In genomic region chr7:92963599-92963998, GRCh38 we compare ENCODE assay signal across 16 cellular contexts.
DNase-seq lines count a peak whose midpoint lies in the region; ATAC-seq and TF ChIP-seq lines count a peak whose summit lies in the region.
"Had no signal": no experiment of that assay in that cellular context is flagged by ENCODE, and none has a peak within 500 bp of the region (broad histone marks: within the 10 kb centered on the region; RNA-seq: fewer than 3 reads in every experiment).

No MANE protein-coding gene starts in this region.

- ATAC-seq in foreskin keratinocyte (no peak), PC-3 (no peak), right cardiac atrium (no peak)
- ATAC-seq: CD8-positive, alpha-beta T cell; GM12878; GM23338 had no signal

- in situ Hi-C loops in G401 (cut with HindIII; ENCODE audit: low sequenced_read_pairs), result no loop called here

- H2AFZ ChIP-seq in PC-3 (ENCODE audit: low read length), result no peak overlapping the region
- H2AFZ ChIP-seq: GM23338 had no signal

- 39% methylated on average over 4 of the region's 4 CpGs for WGBS in right cardiac atrium

- no peaks in the 10 kb centered on the region for H3K9me2 ChIP-seq in PC-3 (replicated peaks; ENCODE audit: low read length)

- intact Hi-C loops in PC-3 (cut with micrococcal nuclease), result no loop called here
- intact Hi-C loops in right cardiac atrium (cut with DNase I), result no loop called here

- H3K27ac ChIP-seq in foreskin keratinocyte (peak overlapping the region; percentile 2), PC-3 (ENCODE audit: low read length) (no peak overlapping the region), right cardiac atrium (ENCODE audit: low read length) (no peak overlapping the region)
- H3K27ac ChIP-seq: 22Rv1, HL-60 had no signal

- TF ChIP-seq CTCF in foreskin keratinocyte (conservative IDR thresholded peaks at IDR 0.05) (no peak), PC-3 (conservative IDR thresholded peaks at IDR 0.05; ENCODE audit: low read depth, low read length) (no peak)

- CTCF ChIA-PET in PC-3 (lab: Charles Lee), result no interaction called here

- no peaks in the 10 kb centered on the region for H3K36me3 ChIP-seq in PC-3 (ENCODE audit: low read depth, low read length)

- no peak overlapping the region for H3K9ac ChIP-seq in PC-3 (ENCODE audit: low read length)

- H3F3A ChIP-seq in PC-3 (ENCODE audit: low read length, unreplicated experiment), result no peaks in the 10 kb centered on the region

- no peaks in the 10 kb centered on the region for H4K20me1 ChIP-seq in PC-3 (ENCODE audit: low read length)

- no peaks in the 10 kb centered on the region for H3K9me3 ChIP-seq in PC-3 (ENCODE audit: low read length)
- H3K9me3 ChIP-seq in right cardiac atrium (ENCODE audit: control insufficient read depth, low read length), result no peaks in the 10 kb centered on the region

- no peak overlapping the region for H3K4me2 ChIP-seq in PC-3 (ENCODE audit: low read length)
- H3K4me2 ChIP-seq: GM23338 had no signal

- H3K79me2 ChIP-seq in PC-3 (ENCODE audit: low read length), result no peaks in the 10 kb centered on the region

- H3K4me1 ChIP-seq in foreskin keratinocyte (peaks cover 6% of the 10 kb centered on the region), PC-3 (ENCODE audit: insufficient read depth, low read length) (no peaks in the 10 kb centered on the region), right cardiac atrium (ENCODE audit: control insufficient read depth, insufficient read depth, low read length) (no peaks in the 10 kb centered on the region)

- BruUV-seq in PC-3 (replicated peaks; lab: Mats Ljungman, UMichigan), result no TSS peak

- H3K27me3 ChIP-seq in foreskin keratinocyte (no peaks in the 10 kb centered on the region), PC-3 (ENCODE audit: low read length) (no peaks in the 10 kb centered on the region), right cardiac atrium (ENCODE audit: control insufficient read depth, insufficient read depth) (no peaks in the 10 kb centered on the region)

- POLR2A ChIA-PET in PC-3 (lab: Charles Lee; ENCODE audit: unreplicated experiment), result no interaction called here

- DNase-seq in NCI-H748 (lab: John Stamatoyannopoulos, UW; ENCODE audit: unreplicated experiment) (peak; percentile 6), NCI-H748 treated with DMSO at 0.1 percent for 48 hours (lab: John Stamatoyannopoulos, UW) (no peak), G401 (ENCODE audit: low spot score) (peak; percentile 52), NCI-H446 treated with DMSO at 0.1 percent for 48 hours (lab: John Stamatoyannopoulos, UW) (peak; percentile 48), foreskin keratinocyte (no peak), PC-3 (no peak), right cardiac atrium (no peak)
- no peak for DNase-seq in activated CD4-positive, CD25-positive, alpha-beta regulatory T cell treated with anti-CD3 and anti-CD28 coated beads, Interleukin-2, amount 50 U/mL, for 72 hours
- DNase-seq: CD8-positive, alpha-beta T cell; COR-L47; DMS53; H7 had no signal

- H3K4me3 ChIP-seq in PC-3 (ENCODE audit: low read length), result no peak overlapping the region
- no peak overlapping the region for H3K4me3 ChIP-seq in right cardiac atrium (ENCODE audit: low read length)
- H3K4me3 ChIP-seq: GM12878, GM23338 had no signal

Comparison
In these comparisons a context has a peak if more than half of its experiments do, and no peak if none do; other contexts are left out.
1. DNase-seq: peak in NCI-H748 (single experiment), G401 (single experiment) and NCI-H446 treated with DMSO at 0.1 percent for 48 hours (single experiment); none in NCI-H748 treated with DMSO at 0.1 percent for 48 hours (single experiment), foreskin keratinocyte (0 of 2), PC-3 (single experiment), activated CD4-positive, CD25-positive, alpha-beta regulatory T cell treated with anti-CD3 and anti-CD28 coated beads, Interleukin-2, amount 50 U/mL, for 72 hours (single experiment) and right cardiac atrium (0 of 3).